In genomic region chr1:36151845-36152203, GRCh38 we compare ENCODE assay signal across 8 cellular contexts. TPM values are rescaled to one million over a fixed set of nuclear protein-coding genes. Genes with fewer than 3 reads are reported as not detected.
DNase-seq lines count a peak whose midpoint lies in the region; ATAC-seq and TF ChIP-seq lines count a peak whose summit lies in the region.

No MANE protein-coding gene starts in this region.

- peak; percentile 62 for DNase-seq in GM03348 (ENCODE audit: low spot score)
- peak; percentile 28 to 70 (median 54) for DNase-seq in T-cell
- peak; percentile 62 for DNase-seq in central memory CD4-positive, alpha-beta T cell
- DNase-seq in posterior vena cava (ENCODE audit: low spot score), result no peak

- no peaks in the 10 kb centered on the region for H3K9me3 Mint-ChIP-seq in T-cell

- H3K9me3 ChIP-seq in parathyroid adenoma (ENCODE audit: control insufficient read depth, low read length), result no peaks in the 10 kb centered on the region

- H3K79me2 ChIP-seq in parathyroid adenoma, result no peaks in the 10 kb centered on the region

- CTCF ChIA-PET in T-cell (lab: Charles Lee), result interaction anchor here in 1 of 2 donors (0.9 to 4.6 kb wide), 4 partner anchors 37 to 134 kb away, joined by 3 to 80 read pairs (median 3); no protein-coding TSS in a partner anchor

- no peaks in the 10 kb centered on the region for H3K27me3 Mint-ChIP-seq in T-cell

- peak overlapping the region; percentile 97 for H3K27ac Mint-ChIP-seq in T-cell

- H3K4me3 Mint-ChIP-seq in T-cell, result peak overlapping the region; percentile 60 to 99 (median 66)

- peak overlapping the region; percentile 86 for H2AFZ ChIP-seq in parathyroid adenoma

- peak overlapping the region; percentile 95 for H3K27ac ChIP-seq in parathyroid adenoma

- intact Hi-C loops in posterior vena cava (cut with DNase I), result no loop called here

- no peaks in the 10 kb centered on the region for H3K27me3 ChIP-seq in parathyroid adenoma (ENCODE audit: control insufficient read depth, insufficient read depth, low read length)

- peaks cover 23% of the 10 kb centered on the region for H3K4me1 ChIP-seq in parathyroid adenoma

- POLR2A ChIA-PET in T-cell (lab: Charles Lee), result no interaction called here

- H3K4me2 ChIP-seq in parathyroid adenoma (ENCODE audit: low read length), result no peak overlapping the region

- no peak overlapping the region for H3K4me3 ChIP-seq in parathyroid adenoma (ENCODE audit: low read depth, low read length)

- no peak for ATAC-seq in T-cell (replicated peaks in 1 of 4)
- ATAC-seq in GM18870 (IDR thresholded peaks at IDR 0.05; ENCODE audit: unreplicated experiment), result no peak
- ATAC-seq in HG03095 (IDR thresholded peaks at IDR 0.05; ENCODE audit: unreplicated experiment), result no peak
- no peak for ATAC-seq in HG03432 (IDR thresholded peaks at IDR 0.05; ENCODE audit: unreplicated experiment)

- H3K36me3 Mint-ChIP-seq in T-cell, result no peaks in the 10 kb centered on the region

- TF ChIP-seq CTCF in parathyroid adenoma (IDR thresholded peaks at IDR 0.05), result no peak

- no peaks in the 10 kb centered on the region for H3K36me3 ChIP-seq in parathyroid adenoma (ENCODE audit: control insufficient read depth, insufficient read depth, low read length)

- H3K4me1 Mint-ChIP-seq in T-cell, result peaks cover 75 to 79% (median 75%) of the 10 kb centered on the region in 3 donors

- H3K9ac ChIP-seq in parathyroid adenoma, result no peak overlapping the region

RNA-seq across cellular contexts. Expression of gene TRAPPC3, which starts 2.5 kb away (rescaled TPM):
- 10 to 100 TPM; 42.3 to 48.2 (median 44.6) TPM for total RNA-seq in T-cell
- total RNA-seq in posterior vena cava, result 10 to 100 TPM; 51.4 to 54.7 TPM

RNA-seq across cellular contexts. Expression of gene MAP7D1, which starts 4.1 kb away (rescaled TPM):
- 100 to 1,000 TPM; 157 to 295 (median 263) TPM for total RNA-seq in T-cell
- total RNA-seq in posterior vena cava, result 100 to 1,000 TPM; 130 to 167 TPM

RNA-seq across cellular contexts. Expression of gene COL8A2, which starts 26.8 kb away (rescaled TPM):
- total RNA-seq in T-cell (under 1 TPM in 4 of 5 donors, not detected in 1; 0.08 to 0.15 (median 0.09) TPM), posterior vena cava (10 to 100 TPM; 33.2 to 35.9 TPM)

Comparison
In these comparisons a context has a peak if more than half of its experiments do, and no peak if none do; other contexts are left out.
1. RNA of gene COL8A2, which starts 26.8 kb away (total RNA-seq): 33.2 to 35.9 TPM in posterior vena cava; 0.08 to 0.15 TPM in T-cell; every median in the first group is over 10 times any median in the second.